In genomic region chr21:44996096-44996495, GRCh38 we compare ENCODE assay signal across 27 cellular contexts. TPM values are rescaled to one million over a fixed set of nuclear protein-coding genes. Genes with fewer than 3 reads are reported as not detected.
A peak's percentile ranks its signal among the peaks of the same experiment; 100 is the strongest.
DNase-seq lines count a peak whose midpoint lies in the region; ATAC-seq, FAIRE-seq and TF ChIP-seq lines count a peak whose summit lies in the region.
"Had no signal": no experiment of that assay in that cellular context is flagged by ENCODE, and none has a peak within 500 bp of the region (broad histone marks: within the 10 kb centered on the region; RNA-seq: fewer than 3 reads in every experiment).

No MANE protein-coding gene starts in this region.

- peaks cover 12 to 85% of the 10 kb centered on the region in 2 experiments for H3K27me3 ChIP-seq in HepG2 (ENCODE audit: control insufficient read depth in 1 of 2, insufficient read depth in 2 of 2, low read length in 2 of 2)
- no peaks in the 10 kb centered on the region for H3K27me3 ChIP-seq in right lobe of liver
- no peaks in the 10 kb centered on the region for H3K27me3 ChIP-seq in esophagus muscularis mucosa
- no peaks in the 10 kb centered on the region for H3K27me3 ChIP-seq in aorta (ENCODE audit: control insufficient read depth in 1 of 2, insufficient read depth in 2 of 2, low read length in 1 of 2)
- no peaks in the 10 kb centered on the region for H3K27me3 ChIP-seq in WERI-Rb-1 (ENCODE audit: insufficient read depth, low read depth, severe bottlenecking)

- CTCF ChIA-PET in HepG2 (lab: Yijun Ruan, JAX; ENCODE audit: low intra/inter-chr PET ratio, low total read pairs): no interaction called here

- H3K36me3 ChIP-seq in HepG2 (replicated peaks in 1 of 2; ENCODE audit: control insufficient read depth in 1 of 2, insufficient read depth in 2 of 2, low read length in 2 of 2) (no peaks in the 10 kb centered on the region), right lobe of liver (no peaks in the 10 kb centered on the region), esophagus muscularis mucosa (no peaks in the 10 kb centered on the region), mucosa of descending colon (ENCODE audit: low read depth) (no peaks in the 10 kb centered on the region), aorta (ENCODE audit: control insufficient read depth in 1 of 2, insufficient read depth in 2 of 2, low read length in 1 of 2) (no peaks in the 10 kb centered on the region), WERI-Rb-1 (no peaks in the 10 kb centered on the region)

- H3K27ac ChIP-seq in HepG2 (ENCODE audit: extremely low read length, insufficient read depth, low read length): no peak overlapping the region
- no peak overlapping the region for H3K27ac ChIP-seq in right lobe of liver
- H3K27ac ChIP-seq in esophagus muscularis mucosa (replicated peaks in 1 of 4): peak overlapping the region; percentile 83 to 95 (median 92)
- no peak overlapping the region for H3K27ac ChIP-seq in aorta (ENCODE audit: low read depth in 1 of 2, low read length in 2 of 2)
- H3K27ac ChIP-seq in WERI-Rb-1: no peak overlapping the region
- H3K27ac ChIP-seq: A549, HL-60, PC-9 had no signal

- no peak for FAIRE-seq in HepG2 (lab: Jason Lieb, UNC)
- FAIRE-seq: A549, GM19239, H1 had no signal

- no peak overlapping the region for H2AFZ ChIP-seq in HepG2 (ENCODE audit: low read length)
- H2AFZ ChIP-seq: PC-9 had no signal

- no peak overlapping the region for H3K4me3 ChIP-seq in HepG2 (replicated peaks in 1 of 3; ENCODE audit: insufficient read depth in 1 of 3, low read depth in 2 of 3, low read length in 3 of 3)
- H3K4me3 ChIP-seq in right lobe of liver: no peak overlapping the region
- no peak overlapping the region for H3K4me3 ChIP-seq in esophagus muscularis mucosa
- no peak overlapping the region for H3K4me3 ChIP-seq in mucosa of descending colon
- no peak overlapping the region for H3K4me3 ChIP-seq in aorta (ENCODE audit: low read length in 2 of 2)
- H3K4me3 ChIP-seq in WERI-Rb-1 (ENCODE audit: low read depth, low read length): no peak overlapping the region
- H3K4me3 ChIP-seq: A549, PC-9 had no signal

- H3K9me3 ChIP-seq in HepG2 (ENCODE audit: low read length): no peaks in the 10 kb centered on the region
- H3K9me3 ChIP-seq in right lobe of liver: no peaks in the 10 kb centered on the region
- no peaks in the 10 kb centered on the region for H3K9me3 ChIP-seq in esophagus muscularis mucosa
- H3K9me3 ChIP-seq in mucosa of descending colon: no peaks in the 10 kb centered on the region
- no peaks in the 10 kb centered on the region for H3K9me3 ChIP-seq in aorta (ENCODE audit: control insufficient read depth, low read length)
- H3K9me3 ChIP-seq in WERI-Rb-1 (ENCODE audit: severe bottlenecking): no peaks in the 10 kb centered on the region
- H3K9me3 ChIP-seq: A549 had no signal

- TF ChIP-seq POLR2A in HepG2 (IDR thresholded peaks at IDR 0.05; ENCODE audit: insufficient read depth in 1 of 2, low read depth in 2 of 2, low read length in 2 of 2) (no peak), right lobe of liver (IDR thresholded peaks at IDR 0.05) (no peak), esophagus muscularis mucosa (IDR thresholded peaks at IDR 0.05; ENCODE audit: low read depth) (no peak)

- POLR2A ChIA-PET in HepG2 (lab: Yijun Ruan, JAX): interaction anchor here (2.8 to 3.8 kb wide), 2 partner anchors 11 to 17 kb away, joined by 20 to 37 read pairs; no protein-coding TSS in a partner anchor

- peaks cover 54% of the 10 kb centered on the region for H3K4me1 ChIP-seq in HepG2 (ENCODE audit: insufficient read depth, low read length)
- no peaks in the 10 kb centered on the region for H3K4me1 ChIP-seq in right lobe of liver
- H3K4me1 ChIP-seq in esophagus muscularis mucosa: peaks cover 32 to 100% (median 87%) of the 10 kb centered on the region in 4 donors
- H3K4me1 ChIP-seq in mucosa of descending colon (ENCODE audit: low read depth): no peaks in the 10 kb centered on the region
- H3K4me1 ChIP-seq in aorta (ENCODE audit: control insufficient read depth in 1 of 2, insufficient read depth in 2 of 2, low read length in 2 of 2): no peaks in the 10 kb centered on the region

- TF ChIP-seq CTCF in HepG2 (CRISPR knock-in tag; IDR thresholded peaks at IDR 0.05) (0 out of 2 replicates have a peak, but pooled peaks have one; percentile 16), right lobe of liver (IDR thresholded peaks at IDR 0.05) (no peak), esophagus muscularis mucosa (IDR thresholded peaks at IDR 0.05) (no peak), mucosa of descending colon (IDR thresholded peaks at IDR 0.05) (no peak), WERI-Rb-1 (IDR thresholded peaks at IDR 0.05; ENCODE audit: low read depth, low read length) (no peak)

- intact Hi-C loops in HepG2 (cut with micrococcal nuclease; ENCODE audit: unreplicated experiment) (no loop called here), right lobe of liver (cut with DNase I) (no loop called here), esophagus muscularis mucosa (cut with DNase I) (no loop called here), mucosa of descending colon (cut with DNase I, micrococcal nuclease) (no loop called here), aorta (cut with DNase I) (no loop called here)

- no peak for TF ChIP-seq RAD21 in HepG2 (CRISPR knock-in tag; IDR thresholded peaks at IDR 0.05)

- TF ChIP-seq EP300 in HepG2 (IDR thresholded peaks at IDR 0.05; ENCODE audit: low read depth in 2 of 2, low read length in 2 of 2) (no peak), HepG2 (CRISPR knock-in tag; IDR thresholded peaks at IDR 0.05; ENCODE audit: borderline replicate concordance) (no peak), esophagus muscularis mucosa (IDR thresholded peaks at IDR 0.05) (no peak)

- DNase-seq in HepG2 (ENCODE audit: low spot score) (no peak), right lobe of liver (no peak), esophagus muscularis mucosa (ENCODE audit: extremely low spot score) (no peak), mucosa of descending colon (peak in 2 of 3 donors; percentile 8 to 25), aorta (peak; percentile 21 to 70), WERI-Rb-1 (no peak)
- DNase-seq: AML-193; Calu3; CD8-positive, alpha-beta memory T cell; DMS153; DND-41; HCEC 1CT; NCI-H1092; NCI-H1417 treated with DMSO at 0.1 percent for 48 hours; NCI-H1694 treated with DMSO at 0.1 percent for 48 hours; NCI-H2081 treated with DMSO at 0.1 percent for 48 hours; NCI-H2171; NCI-H524; NCI-H774; PC-9; SHP77 treated with DMSO at 0.1 percent for 48 hours had no signal

- no peak overlapping the region for H3K9ac ChIP-seq in HepG2 (ENCODE audit: insufficient read depth, low read depth, low read length)

- in situ Hi-C loops in HepG2 (cut with HindIII; ENCODE audit: extremely low pct_ligation_motif_present, low pct_unique_long_range_greater_than_20kb): no loop called here

- no peaks in the 10 kb centered on the region for H4K20me1 ChIP-seq in HepG2 (ENCODE audit: insufficient read depth, low read length)

- WGBS in HepG2 (ENCODE audit: low lambda C conversion rate): no CpG with 5 or more reads among the region's 10 CpGs
- WGBS in right lobe of liver (ENCODE audit: insufficient coverage, low coverage, low lambda C conversion rate, missing lambda C conversion rate): 60% methylated on average over 1 of the region's 10 CpGs
- 97% methylated on average over 4 of the region's 10 CpGs for WGBS in esophagus muscularis mucosa
- WGBS in aorta, 2 donors: 91 to 92% methylated on average over 10 of the region's 10 CpGs

- H3K4me2 ChIP-seq in HepG2 (ENCODE audit: low read depth, low read length): no peak overlapping the region
- H3K4me2 ChIP-seq: A549, PC-9 had no signal

- ATAC-seq in HepG2: peak; percentile 5; the same call in 2 of the 3 replicates
- ATAC-seq in right lobe of liver: no peak
- no peak for ATAC-seq in mucosa of descending colon
- ATAC-seq in aorta (ENCODE audit: low FRiP score): no peak
- ATAC-seq in HG02759 (IDR thresholded peaks at IDR 0.05; ENCODE audit: unreplicated experiment): no peak
- no peak for ATAC-seq in HG02840 (IDR thresholded peaks at IDR 0.05; ENCODE audit: low FRiP score, unreplicated experiment)
- ATAC-seq: A549 had no signal

- no peaks in the 10 kb centered on the region for H3K79me2 ChIP-seq in HepG2 (ENCODE audit: insufficient read depth, low read length)

- no TSS peak for BruUV-seq in HepG2 (replicated peaks; lab: Mats Ljungman, UMichigan)

TF ChIP-seq in HepG2, 621 proteins besides CTCF, POLR2A, EP300 and RAD21 (continues in another document):
- TF ChIP-seq ZNF550 (CRISPR knock-in tag; IDR thresholded peaks at IDR 0.05; ENCODE audit: borderline replicate concordance): no peak

RNA-seq across cellular contexts. Expression of gene SLX9, which starts 56.3 kb away (rescaled TPM):
- total RNA-seq in HepG2 (2016; rRNA removed; fragmentation: Illumina TruSeq; extraction: Trizol) (47.1 and 51.5 TPM in 2 replicates), right lobe of liver (10 to 100 TPM; 15.0 to 27.9 (median 17.1) TPM), esophagus muscularis mucosa (10 to 100 TPM; 20.8 to 59.3 (median 27.6) TPM), mucosa of descending colon (10 to 100 TPM; 19.8 to 42.2 (median 20.9) TPM), aorta (10 to 100 TPM; 21.5 to 29.6 TPM)
- total RNA-seq in HepG2 (2016; cell fraction: cytosol; rRNA removed; fragmentation: Illumina TruSeq; extraction: Trizol; ENCODE audit: low read depth): 43.4 and 50.9 TPM in 2 replicates
- total RNA-seq in HepG2 (2016; cell fraction: insoluble cytoplasmic fraction; rRNA removed; fragmentation: Illumina TruSeq; extraction: Trizol): 51.9 and 55.4 TPM in 2 replicates
- total RNA-seq in HepG2 (2016; cell fraction: membrane; rRNA removed; fragmentation: Illumina TruSeq; extraction: Trizol): 31.2 and 37.8 TPM in 2 replicates
- total RNA-seq in HepG2 (2016; cell fraction: nucleus; rRNA removed; fragmentation: Illumina TruSeq; extraction: Trizol): 17.3 and 20.5 TPM in 2 replicates
- polyA plus RNA-seq in HepG2 (2011; rRNA removed) (21.0 and 22.6 TPM in 2 replicates), aorta (10 to 100 TPM; 17.3 to 19.2 TPM)
- 32.4 and 47.0 TPM in 2 replicates for polyA plus RNA-seq in HepG2 (2011; cell fraction: cytosol; rRNA removed)
- 22.9 and 26.2 TPM in 2 replicates for polyA plus RNA-seq in HepG2 (2011; cell fraction: nucleus; rRNA removed)
- 22.9 TPM in 2 replicates for polyA plus RNA-seq in HepG2 (2012)
- 43.3 and 45.1 TPM in 2 replicates for polyA plus RNA-seq in HepG2 (2016; cell fraction: cytosol; fragmentation: Illumina TruSeq; extraction: Trizol; ENCODE audit: low read depth)
- 53.9 and 57.5 TPM in 2 replicates for polyA plus RNA-seq in HepG2 (2016; cell fraction: insoluble cytoplasmic fraction; fragmentation: Illumina TruSeq; extraction: Trizol; ENCODE audit: low read depth)
- polyA plus RNA-seq in HepG2 (2016; cell fraction: membrane; fragmentation: Illumina TruSeq; extraction: Trizol; ENCODE audit: low read depth): 27.6 and 29.8 TPM in 2 replicates
- polyA plus RNA-seq in HepG2 (2016; cell fraction: nucleus; fragmentation: Illumina TruSeq; extraction: Trizol; ENCODE audit: insufficient read depth, low read depth): 35.4 and 41.4 TPM in 2 replicates
- 14.1 and 17.2 TPM in 2 replicates for polyA minus RNA-seq in HepG2 (2011; rRNA and poly(A)+ RNA removed; ENCODE audit: low replicate concordance)
- 15.8 and 22.1 TPM in 2 replicates for polyA minus RNA-seq in HepG2 (2011; cell fraction: cytosol; rRNA and poly(A)+ RNA removed)
- polyA minus RNA-seq in HepG2 (2011; cell fraction: nucleus; rRNA and poly(A)+ RNA removed): 5.8 and 8.6 TPM in 2 replicates

Comparison
In these comparisons a context has a peak if more than half of its experiments do, and no peak if none do; other contexts are left out.
1. DNase-seq: peak in mucosa of descending colon (2 of 3) and aorta (2 of 2); none in HepG2 (single experiment), right lobe of liver (0 of 3), esophagus muscularis mucosa (single experiment) and WERI-Rb-1 (single experiment).
2. H3K27ac ChIP-seq: peak in esophagus muscularis mucosa (4 of 4); none in HepG2 (single experiment), right lobe of liver (0 of 3), aorta (0 of 2) and WERI-Rb-1 (single experiment).